ENCODE assay signal across 9 cellular contexts in genomic region chrX:13699183-13699826, GRCh38. TPM values are rescaled to one million over a fixed set of nuclear protein-coding genes. Genes with fewer than 3 reads are reported as not detected.
A peak's percentile ranks its signal among the peaks of the same experiment; 100 is the strongest.
DNase-seq lines count a peak whose midpoint lies in the region; ATAC-seq and TF ChIP-seq lines count a peak whose summit lies in the region.
"Had no signal": no experiment of that assay in that cellular context is flagged by ENCODE, and none has a peak within 500 bp of the region (broad histone marks: within the 10 kb centered on the region; RNA-seq: fewer than 3 reads in every experiment).

No MANE protein-coding gene starts in this region.

- no peaks in the 10 kb centered on the region for H3K9me3 Mint-ChIP-seq in HFFc6

- H3K27me3 ChIP-seq in uterus: no peaks in the 10 kb centered on the region
- H3K27me3 ChIP-seq: thyroid gland had no signal

- no peak overlapping the region for H3K27ac Mint-ChIP-seq in HFFc6

- DNase-seq in GM10266 (ENCODE audit: extremely low spot score) (peak; percentile 48), RKO (ENCODE audit: low spot score) (peak; percentile 19), kidney tubule cell (ENCODE audit: low spot score) (peak; percentile 37), HFFc6 (no peak), OCI-M2 (lab: John Stamatoyannopoulos, UW; ENCODE audit: unreplicated experiment) (no peak), uterus (no peak)
- DNase-seq: thyroid gland had no signal

- H3K4me1 Mint-ChIP-seq in HFFc6 (ENCODE audit: low read depth): peaks cover 35% of the 10 kb centered on the region

- ATAC-seq in GM21529 (IDR thresholded peaks at IDR 0.05; ENCODE audit: unreplicated experiment) (peak; percentile 49), GM21526 (IDR thresholded peaks at IDR 0.05; ENCODE audit: low FRiP score, unreplicated experiment) (no peak)

- TF ChIP-seq CTCF in GM10266 (IDR thresholded peaks at IDR 0.05; ENCODE audit: control insufficient read depth, insufficient read depth, low read depth, missing control alignments): no peak
- TF ChIP-seq CTCF in HFFc6 (IDR thresholded peaks at IDR 0.05): no peak
- TF ChIP-seq CTCF in uterus (IDR thresholded peaks at IDR 0.05): no peak

- no peaks in the 10 kb centered on the region for H3K9me3 ChIP-seq in uterus
- H3K9me3 ChIP-seq: thyroid gland had no signal

- no peaks in the 10 kb centered on the region for H3K27me3 Mint-ChIP-seq in HFFc6 (ENCODE audit: insufficient read depth)

- H3K36me3 Mint-ChIP-seq in HFFc6 (ENCODE audit: low read depth): no peaks in the 10 kb centered on the region

- no peak overlapping the region for H3K4me3 ChIP-seq in uterus
- H3K4me3 ChIP-seq: thyroid gland had no signal

- H3K4me3 Mint-ChIP-seq in HFFc6: no peak overlapping the region

- intact Hi-C loops in uterus (cut with DNase I; ENCODE audit: low total_unique reads): no loop called here

- no peak for TF ChIP-seq POLR2A in uterus (IDR thresholded peaks at IDR 0.05)

- no peaks in the 10 kb centered on the region for H3K36me3 ChIP-seq in uterus
- H3K36me3 ChIP-seq: thyroid gland had no signal

- H3K4me1 ChIP-seq in uterus: peaks cover 0 to 4% of the 10 kb centered on the region in 2 donors

- H3K27ac ChIP-seq in uterus: no peak overlapping the region
- H3K27ac ChIP-seq: thyroid gland had no signal

RNA-seq across cellular contexts. Expression of gene RAB9A, which starts 10.4 kb away (rescaled TPM):
- total RNA-seq in HFFc6 (2021; fragmentation: NEBNext Ultra II Directional; extraction: Animal tissue kit (Norgen Biotek cat#: 25700)): 10 to 100 TPM; 13.5 to 18.3 (median 15.1) TPM
- total RNA-seq in uterus: 10 to 100 TPM; 27.2 to 40.2 (median 28.2) TPM

RNA-seq across cellular contexts. Expression of gene TRAPPC2, which starts 35.1 kb away (rescaled TPM):
- total RNA-seq in HFFc6 (2021; fragmentation: NEBNext Ultra II Directional; extraction: Animal tissue kit (Norgen Biotek cat#: 25700)): 10 to 100 TPM in 4 of 6 experiments, 1 to 10 TPM in 2; 9.2 to 13.8 (median 10.2) TPM
- total RNA-seq in uterus: 10 to 100 TPM in 3 of 4 donors, 1 to 10 TPM in 1; 5.6 to 48.0 (median 22.8) TPM

RNA-seq across cellular contexts. Expression of gene OFD1, which starts 35.2 kb away (rescaled TPM):
- total RNA-seq in HFFc6 (2021; fragmentation: NEBNext Ultra II Directional; extraction: Animal tissue kit (Norgen Biotek cat#: 25700)): 10 to 100 TPM in 3 of 6 experiments, 1 to 10 TPM in 3; 9.1 to 11.0 (median 10.1) TPM
- 100 to 1,000 TPM in 1 of 4 donors, 10 to 100 TPM in 3; 24.1 to 172 (median 49.7) TPM for total RNA-seq in uterus

RNA-seq across cellular contexts. Expression of gene TCEANC, which starts 46.4 kb away (rescaled TPM):
- total RNA-seq in HFFc6 (2021; fragmentation: NEBNext Ultra II Directional; extraction: Animal tissue kit (Norgen Biotek cat#: 25700)): 1 to 10 TPM in 5 of 6 experiments, under 1 TPM in 1; 0.99 to 1.7 (median 1.1) TPM
- total RNA-seq in uterus: 1 to 10 TPM; 1.5 to 9.2 (median 5.7) TPM

Comparison
In these comparisons a context has a peak if more than half of its experiments do, and no peak if none do; other contexts are left out.
1. DNase-seq: peak in GM10266 (single experiment), RKO (single experiment) and kidney tubule cell (single experiment); none in HFFc6 (single experiment), OCI-M2 (single experiment) and uterus (0 of 2).